29 cellular contexts compared by ENCODE assay signal in the genomic region with DNA sequence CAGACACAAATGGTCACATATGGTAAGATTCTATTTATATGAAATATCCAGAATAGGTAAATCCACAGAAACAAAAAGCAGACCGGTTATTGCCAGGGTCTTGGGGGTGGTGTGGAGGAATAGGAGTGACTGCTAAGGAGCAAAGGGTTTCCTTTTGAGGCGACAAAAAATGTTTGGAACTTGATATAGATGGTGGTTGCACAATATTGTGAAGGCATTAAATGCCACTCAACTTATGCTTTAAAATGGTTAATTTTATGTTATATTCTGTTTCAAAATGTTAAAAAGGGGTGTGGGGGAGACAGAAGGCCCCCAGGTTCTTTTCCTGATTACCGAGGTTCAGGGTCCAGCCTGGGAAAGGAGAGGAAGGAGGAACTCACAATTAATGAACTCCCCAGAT.
"Had no signal": no experiment of that assay in that cellular context is flagged by ENCODE, and none has a peak within 500 bp of the region (broad histone marks: within the 10 kb centered on the region; RNA-seq: fewer than 3 reads in every experiment).

No MANE protein-coding gene starts in this region.

- H3K9me3 ChIP-seq: colonic mucosa, esophagus muscularis mucosa, esophagus squamous epithelium, gastrocnemius medialis, gastroesophageal sphincter, heart left ventricle, heart right ventricle had no signal

- H3K4me1 ChIP-seq: colonic mucosa, foreskin keratinocyte, gastrocnemius medialis had no signal

- H3K36me3 ChIP-seq: colonic mucosa, esophagus muscularis mucosa, esophagus squamous epithelium, gastrocnemius medialis, gastroesophageal sphincter, heart left ventricle, heart right ventricle had no signal

- DNase-seq: colonic mucosa; cortex of kidney; dermis blood vessel endothelial cell; dorsolateral prefrontal cortex; effector CD4-positive, alpha-beta T cell; effector CD8-positive, alpha-beta T cell; effector memory CD4-positive, alpha-beta T cell; effector memory CD8-positive, alpha-beta T cell; erythroblast; esophagus squamous epithelium; foreskin fibroblast; foreskin keratinocyte; foreskin melanocyte; gastrocnemius medialis; glutamatergic neuron; head of caudate nucleus; heart left ventricle; heart right ventricle had no signal

- ATAC-seq: effector memory CD8-positive, alpha-beta T cell; esophagus mucosa; foreskin keratinocyte; gastrocnemius medialis; gastroesophageal sphincter; heart left ventricle; heart right ventricle had no signal

- FAIRE-seq: endometrium, endothelial cell of umbilical vein, frontal cortex had no signal

- H3K4me2 ChIP-seq: hepatocyte had no signal

- H3K27ac Mint-ChIP-seq: dendritic cell treated with granulocyte-macrophage colony-stimulating factor and Interleukin-4, amounts not matched to agents 40 ng/mL and 50 ng/mL, for 4 days; effector memory CD8-positive, alpha-beta T cell; endodermal cell had no signal

- H3K79me2 ChIP-seq: hepatocyte had no signal

- H3K4me3 Mint-ChIP-seq: dendritic cell treated with granulocyte-macrophage colony-stimulating factor and Interleukin-4, amounts not matched to agents 40 ng/mL and 50 ng/mL, for 4 days; effector memory CD8-positive, alpha-beta T cell; endodermal cell had no signal

- H2AFZ ChIP-seq: hepatocyte had no signal

- H3K4me3 ChIP-seq: colonic mucosa, coronary artery, dorsolateral prefrontal cortex, esophagus muscularis mucosa, esophagus squamous epithelium, gastrocnemius medialis, gastroesophageal sphincter, heart left ventricle, heart right ventricle, hepatocyte had no signal

- H3K27me3 ChIP-seq: colonic mucosa, esophagus squamous epithelium had no signal

- H3K27ac ChIP-seq: colonic mucosa, coronary artery, dorsolateral prefrontal cortex, epithelial cell of prostate, esophagus muscularis mucosa, esophagus squamous epithelium, foreskin keratinocyte, gastrocnemius medialis, gastroesophageal sphincter, heart left ventricle, heart right ventricle, hepatocyte had no signal

- H3K9me3 Mint-ChIP-seq: dendritic cell treated with granulocyte-macrophage colony-stimulating factor and Interleukin-4, amounts not matched to agents 40 ng/mL and 50 ng/mL, for 4 days; effector memory CD8-positive, alpha-beta T cell; endodermal cell had no signal
